Comparison of ENCODE assay signal across 1 cellular context in the genomic region with DNA sequence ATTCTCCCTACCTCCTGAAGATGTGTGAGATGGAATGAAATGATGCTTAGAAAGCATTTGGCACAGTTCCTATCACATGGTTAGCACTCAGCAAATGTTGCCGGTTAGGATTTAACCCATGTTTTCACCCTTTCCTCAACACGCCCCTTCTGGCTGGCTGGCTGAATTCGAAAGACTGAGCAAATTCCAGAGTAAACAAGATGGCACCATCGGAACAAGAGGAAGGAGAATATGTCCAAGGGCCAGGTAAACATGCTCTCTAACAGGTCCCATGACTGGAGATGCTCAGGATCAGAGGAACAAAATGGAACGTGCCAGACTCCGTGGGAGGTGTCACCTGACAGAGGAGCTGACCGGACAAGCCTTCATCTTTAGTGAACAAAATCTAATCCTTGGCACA.
TF ChIP-seq lines count a peak whose summit lies in the region.

No MANE protein-coding gene starts in this region.

TF ChIP-seq in IMR-90, 13 proteins besides CTCF, POLR2A, EP300 and RAD21 (continued from another document):
- TF ChIP-seq, protein P1, sequence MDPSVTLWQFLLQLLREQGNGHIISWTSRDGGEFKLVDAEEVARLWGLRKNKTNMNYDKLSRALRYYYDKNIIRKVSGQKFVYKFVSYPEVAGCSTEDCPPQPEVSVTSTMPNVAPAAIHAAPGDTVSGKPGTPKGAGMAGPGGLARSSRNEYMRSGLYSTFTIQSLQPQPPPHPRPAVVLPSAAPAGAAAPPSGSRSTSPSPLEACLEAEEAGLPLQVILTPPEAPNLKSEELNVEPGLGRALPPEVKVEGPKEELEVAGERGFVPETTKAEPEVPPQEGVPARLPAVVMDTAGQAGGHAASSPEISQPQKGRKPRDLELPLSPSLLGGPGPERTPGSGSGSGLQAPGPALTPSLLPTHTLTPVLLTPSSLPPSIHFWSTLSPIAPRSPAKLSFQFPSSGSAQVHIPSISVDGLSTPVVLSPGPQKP (IDR thresholded peaks at IDR 0.05; ENCODE audit: borderline replicate concordance, low read depth, low read length), result no peak
- TF ChIP-seq, protein P2, sequence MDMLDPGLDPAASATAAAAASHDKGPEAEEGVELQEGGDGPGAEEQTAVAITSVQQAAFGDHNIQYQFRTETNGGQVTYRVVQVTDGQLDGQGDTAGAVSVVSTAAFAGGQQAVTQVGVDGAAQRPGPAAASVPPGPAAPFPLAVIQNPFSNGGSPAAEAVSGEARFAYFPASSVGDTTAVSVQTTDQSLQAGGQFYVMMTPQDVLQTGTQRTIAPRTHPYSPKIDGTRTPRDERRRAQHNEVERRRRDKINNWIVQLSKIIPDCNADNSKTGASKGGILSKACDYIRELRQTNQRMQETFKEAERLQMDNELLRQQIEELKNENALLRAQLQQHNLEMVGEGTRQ (IDR thresholded peaks at IDR 0.05; ENCODE audit: low read depth, low read length), result no peak
- TF ChIP-seq NFE2L2 (IDR thresholded peaks at IDR 0.05; ENCODE audit: low read depth, low read length) (no peak), RFX5 (IDR thresholded peaks at IDR 0.05; ENCODE audit: low read depth, low read length) (no peak), MAFK (IDR thresholded peaks at IDR 0.05; ENCODE audit: low read depth, low read length) (no peak), MAZ (IDR thresholded peaks at IDR 0.05; ENCODE audit: borderline replicate concordance, low read depth, low read length) (no peak)
TF ChIP-seq in IMR-90: peak in this region for 0.
